Comparison of ENCODE assay signal across 1 cellular context in genomic region chr17:57648720-57649119, GRCh38.
TF ChIP-seq lines count a peak whose summit lies in the region.

No MANE protein-coding gene starts in this region.

TF ChIP-seq in IMR-90, 13 proteins besides CTCF, POLR2A, EP300 and RAD21 (continued from another document):
- no peak for TF ChIP-seq SMC3 (IDR thresholded peaks at IDR 0.05; ENCODE audit: low read depth, low read length)
- TF ChIP-seq BHLHE40 (IDR thresholded peaks at IDR 0.05; ENCODE audit: low read depth, low read length), result no peak
- no peak for TF ChIP-seq MAZ (IDR thresholded peaks at IDR 0.05; ENCODE audit: borderline replicate concordance, low read depth, low read length)
- no peak for TF ChIP-seq RCOR1 (IDR thresholded peaks at IDR 0.05; ENCODE audit: insufficient replicate concordance, low read length)
- TF ChIP-seq CHD1 (IDR thresholded peaks at IDR 0.05; ENCODE audit: low read depth, low read length), result no peak
- TF ChIP-seq MAFK (IDR thresholded peaks at IDR 0.05; ENCODE audit: low read depth, low read length), result no peak
- TF ChIP-seq USF2 (IDR thresholded peaks at IDR 0.05; ENCODE audit: low read depth, low read length), result no peak
TF ChIP-seq in IMR-90: peak in this region for 0.
